8 cellular contexts compared by ENCODE assay signal in genomic region chr15:31215490-31216209, GRCh38.
DNase-seq lines count a peak whose midpoint lies in the region; ATAC-seq and TF ChIP-seq lines count a peak whose summit lies in the region.

No MANE protein-coding gene starts in this region.

- WGBS in SK-N-SH (ENCODE audit: low lambda C conversion rate) = 1% methylated on average over 16 of the region's 75 CpGs

- H2AFZ ChIP-seq in SK-N-SH (ENCODE audit: low read depth) = peak overlapping the region; percentile 78; the same call in 1 of the 2 replicates
- H2AFZ ChIP-seq in parathyroid adenoma = peak overlapping the region; percentile 75

- H3K4me3 ChIP-seq in SK-N-SH (ENCODE audit: low read depth in 2 of 2, low read length in 1 of 2) (peak overlapping the region; percentile 55 to 60), parathyroid adenoma (ENCODE audit: low read depth, low read length) (peak overlapping the region; percentile 46), tibial artery (peak overlapping the region; percentile 52 to 62)

- peak; percentile 74 for TF ChIP-seq CTCF in SK-N-SH (IDR thresholded peaks at IDR 0.05)
- peak; percentile 73 for TF ChIP-seq CTCF in parathyroid adenoma (IDR thresholded peaks at IDR 0.05)
- peak; percentile 73 to 84 for TF ChIP-seq CTCF in tibial artery (IDR thresholded peaks at IDR 0.05)

- POLR2A ChIA-PET in SK-N-SH (lab: Yijun Ruan, JAX) = interaction anchor here (0.7 to 1.7 kb wide), 7 partner anchors 9 to 138 kb away, joined by 3 to 12 read pairs (median 4); partner anchors contain the start of gene KLF13

- peak; percentile 68 for ATAC-seq in GM21717 (IDR thresholded peaks at IDR 0.05; ENCODE audit: unreplicated experiment)

- H3K27ac Mint-ChIP-seq in activated naive CD4-positive, alpha-beta T cell treated with anti-CD3 and anti-CD28 coated beads, Interleukin-2, amount 50 U/mL, for 24 hours = no peak overlapping the region

- H3K9me3 Mint-ChIP-seq in activated naive CD4-positive, alpha-beta T cell treated with anti-CD3 and anti-CD28 coated beads, Interleukin-2, amount 50 U/mL, for 24 hours = no peaks in the 10 kb centered on the region

- peaks cover 26% of the 10 kb centered on the region for H3K4me1 Mint-ChIP-seq in activated naive CD4-positive, alpha-beta T cell treated with anti-CD3 and anti-CD28 coated beads, Interleukin-2, amount 50 U/mL, for 24 hours

- TF ChIP-seq RAD21 in SK-N-SH (IDR thresholded peaks at IDR 0.05; ENCODE audit: low read length) = peak; percentile 74

- no peaks in the 10 kb centered on the region for H3K27me3 Mint-ChIP-seq in activated naive CD4-positive, alpha-beta T cell treated with anti-CD3 and anti-CD28 coated beads, Interleukin-2, amount 50 U/mL, for 24 hours

- intact Hi-C loops in head of caudate nucleus (cut with DNase I) = loop anchor here (2.0 to 10.0 kb wide), 4 partner anchors 42 to 219 kb away; no protein-coding TSS in a partner anchor
- intact Hi-C loops in tibial artery (cut with DNase I; ENCODE audit: low total_unique reads) = loop anchor here (2.0 to 10.0 kb wide), 4 partner anchors 21 to 272 kb away; partner anchors contain the start of genes KLF13 and MTMR10

- peak overlapping the region; percentile 82 for H3K4me2 ChIP-seq in SK-N-SH
- H3K4me2 ChIP-seq in parathyroid adenoma (ENCODE audit: low read length) = peak overlapping the region; percentile 78

- H3K9ac ChIP-seq in SK-N-SH (peak overlapping the region; percentile 34; the same call in 1 of the 2 replicates), parathyroid adenoma (no peak overlapping the region)

- H3F3A ChIP-seq in SK-N-SH (replicated peaks; ENCODE audit: insufficient read depth) = no peaks in the 10 kb centered on the region

- H3K4me1 ChIP-seq in SK-N-SH (ENCODE audit: control insufficient read depth in 1 of 2, insufficient read depth in 2 of 2, low read depth in 1 of 2, low read length in 1 of 2) (peaks cover 0 to 32% of the 10 kb centered on the region in 2 experiments; a peak in 2 of 4 replicates), parathyroid adenoma (no peaks in the 10 kb centered on the region), tibial artery (peaks cover 0 to 27% (median 21%) of the 10 kb centered on the region in 4 donors)

- H3K27me3 ChIP-seq in SK-N-SH (ENCODE audit: insufficient read depth) (no peaks in the 10 kb centered on the region), parathyroid adenoma (ENCODE audit: control insufficient read depth, insufficient read depth, low read length) (no peaks in the 10 kb centered on the region), tibial artery (no peaks in the 10 kb centered on the region)

- no peak for TF ChIP-seq EP300 in SK-N-SH (IDR thresholded peaks at IDR 0.05; ENCODE audit: borderline replicate concordance in 1 of 2, low read depth in 1 of 2, low read length in 1 of 2)

- H3K27ac ChIP-seq in SK-N-SH (ENCODE audit: low read depth in 2 of 2, low read length in 1 of 2) (peak overlapping the region in 1 of 2 experiments; percentile 72; a peak in 1 of 4 replicates), parathyroid adenoma (peak overlapping the region; percentile 49), tibial artery (peak overlapping the region; percentile 80 to 91)

- H3K4me3 Mint-ChIP-seq in activated naive CD4-positive, alpha-beta T cell treated with anti-CD3 and anti-CD28 coated beads, Interleukin-2, amount 50 U/mL, for 24 hours = peak overlapping the region; percentile 52

- DNase-seq in ELR (ENCODE audit: low read depth) = peak; percentile 66
- DNase-seq in KG1 (lab: John Stamatoyannopoulos, UW) = peak; percentile 70
- peak; percentile 94 for DNase-seq in SK-N-SH
- DNase-seq in head of caudate nucleus = peak in 41 of 42 donors; percentile 46 to 91 (median 79)
- DNase-seq in tibial artery = peak; percentile 77 to 93

- H3K79me2 ChIP-seq in SK-N-SH (ENCODE audit: insufficient read depth) = no peaks in the 10 kb centered on the region
- H3K79me2 ChIP-seq in parathyroid adenoma = no peaks in the 10 kb centered on the region

- H3K9me3 ChIP-seq in SK-N-SH = no peaks in the 10 kb centered on the region
- H3K9me3 ChIP-seq in parathyroid adenoma (ENCODE audit: control insufficient read depth, low read length) = no peaks in the 10 kb centered on the region
- peaks cover 0 to 7% (median 0%) of the 10 kb centered on the region in 3 donors for H3K9me3 ChIP-seq in tibial artery

- H3K36me3 ChIP-seq in SK-N-SH (replicated peaks in 1 of 2; ENCODE audit: control insufficient read depth in 1 of 2, insufficient read depth in 2 of 2, low read length in 1 of 2) = no peaks in the 10 kb centered on the region
- H3K36me3 ChIP-seq in parathyroid adenoma (ENCODE audit: control insufficient read depth, insufficient read depth, low read length) = no peaks in the 10 kb centered on the region
- H3K36me3 ChIP-seq in tibial artery = no peaks in the 10 kb centered on the region

- H3K9me2 ChIP-seq in SK-N-SH = no peaks in the 10 kb centered on the region

- H4K20me1 ChIP-seq in SK-N-SH (ENCODE audit: insufficient read depth) = no peaks in the 10 kb centered on the region

- no peaks in the 10 kb centered on the region for H3K36me3 Mint-ChIP-seq in activated naive CD4-positive, alpha-beta T cell treated with anti-CD3 and anti-CD28 coated beads, Interleukin-2, amount 50 U/mL, for 24 hours

- CTCF ChIA-PET in SK-N-SH (lab: Yijun Ruan, JAX) = interaction anchor here (0.6 to 2.3 kb wide), 30 partner anchors 9 to 313 kb away, joined by 3 to 33 read pairs (median 6); partner anchors contain the start of gene KLF13

TF ChIP-seq in SK-N-SH, 30 proteins besides CTCF, POLR2A, EP300 and RAD21:
- peak; percentile 42; the same call in 1 of the 2 replicates for TF ChIP-seq MXI1 (IDR thresholded peaks at IDR 0.05; ENCODE audit: low read depth, low read length)
- TF ChIP-seq SMC3 (IDR thresholded peaks at IDR 0.05; ENCODE audit: low read depth, low read length) = peak; percentile 84
- TF ChIP-seq NRF1 (IDR thresholded peaks at IDR 0.05; ENCODE audit: low read depth, low read length) = 0 out of 2 replicates have a peak, but pooled peaks have one; percentile 9
- no peak for TF ChIP-seq TCF12 (IDR thresholded peaks at IDR 0.05)
TF ChIP-seq in SK-N-SH: peak in this region for 3.
